Comparison of ENCODE assay signal across 8 cellular contexts in genomic region chr16:56847173-56847948, GRCh38. TPM values are rescaled to one million over a fixed set of nuclear protein-coding genes. Genes with fewer than 3 reads are reported as not detected.
DNase-seq lines count a peak whose midpoint lies in the region; ATAC-seq, FAIRE-seq and TF ChIP-seq lines count a peak whose summit lies in the region.

No MANE protein-coding gene starts in this region.

- H2AFZ ChIP-seq in astrocyte (ENCODE audit: low read depth, low read length): no peak overlapping the region

- H3K36me3 Mint-ChIP-seq in astrocyte (ENCODE audit: low read depth, unreplicated experiment): peaks cover 17% of the 10 kb centered on the region
- peaks cover 5 to 28% (median 15%) of the 10 kb centered on the region in 5 donors for H3K36me3 Mint-ChIP-seq in naive thymus-derived CD4-positive, alpha-beta T cell

- peak overlapping the region; percentile 27 for H3K27ac ChIP-seq in KOPT-K1 (ENCODE audit: low read depth, low read length, poor library complexity, severe bottlenecking)
- peak overlapping the region; percentile 82 for H3K27ac ChIP-seq in astrocyte (ENCODE audit: low read depth, low read length)
- peak overlapping the region; percentile 42 for H3K27ac ChIP-seq in naive thymus-derived CD4-positive, alpha-beta T cell (ENCODE audit: low read depth, low read length)

- H3K27ac Mint-ChIP-seq in astrocyte (ENCODE audit: unreplicated experiment): peak overlapping the region; percentile 8
- peak overlapping the region; percentile 67 to 88 (median 83) for H3K27ac Mint-ChIP-seq in naive thymus-derived CD4-positive, alpha-beta T cell

- H3K79me2 ChIP-seq in astrocyte (ENCODE audit: insufficient read depth, low read length): no peaks in the 10 kb centered on the region

- no peaks in the 10 kb centered on the region for H3K9me3 ChIP-seq in KOPT-K1 (ENCODE audit: insufficient read depth, low read length, poor library complexity, severe bottlenecking)
- H3K9me3 ChIP-seq in astrocyte (ENCODE audit: insufficient read depth, low read depth, low read length): no peaks in the 10 kb centered on the region
- no peaks in the 10 kb centered on the region for H3K9me3 ChIP-seq in naive thymus-derived CD4-positive, alpha-beta T cell (ENCODE audit: control insufficient read depth in 2 of 3, low read length in 3 of 3)

- no peaks in the 10 kb centered on the region for H4K20me1 ChIP-seq in astrocyte (ENCODE audit: insufficient read depth, low read length)

- H3K27me3 ChIP-seq in astrocyte (ENCODE audit: insufficient read depth, low read length): no peaks in the 10 kb centered on the region
- H3K27me3 ChIP-seq in naive thymus-derived CD4-positive, alpha-beta T cell (ENCODE audit: control insufficient read depth in 2 of 2, insufficient read depth in 2 of 2, low read length in 2 of 2): no peaks in the 10 kb centered on the region

- peaks cover 38% of the 10 kb centered on the region for H3K4me1 Mint-ChIP-seq in astrocyte (ENCODE audit: low read depth, unreplicated experiment)
- peaks cover 16 to 36% (median 25%) of the 10 kb centered on the region in 7 donors for H3K4me1 Mint-ChIP-seq in naive thymus-derived CD4-positive, alpha-beta T cell

- no peaks in the 10 kb centered on the region for H3K27me3 Mint-ChIP-seq in astrocyte (ENCODE audit: low read depth, unreplicated experiment)
- H3K27me3 Mint-ChIP-seq in naive thymus-derived CD4-positive, alpha-beta T cell: no peaks in the 10 kb centered on the region

- CTCF ChIA-PET in naive thymus-derived CD4-positive, alpha-beta T cell (lab: Charles Lee): no interaction called here

- intact Hi-C loops in naive thymus-derived CD4-positive, alpha-beta T cell (cut with micrococcal nuclease): no loop called here

- peak overlapping the region; percentile 57 for H3K4me2 ChIP-seq in astrocyte (ENCODE audit: low read length)

- no peak overlapping the region for H3K4me3 ChIP-seq in astrocyte (ENCODE audit: insufficient read depth, low read depth, low read length)
- H3K4me3 ChIP-seq in naive thymus-derived CD4-positive, alpha-beta T cell (ENCODE audit: low read length): no peak overlapping the region

- no peak for FAIRE-seq in astrocyte (lab: Jason Lieb, UNC)

- POLR2A ChIA-PET in naive thymus-derived CD4-positive, alpha-beta T cell (lab: Charles Lee): interaction anchor here (1.1 to 1.4 kb wide), 2 partner anchors 9 to 11 kb away, joined by 4 to 5 read pairs; no protein-coding TSS in a partner anchor

- H3K9ac ChIP-seq in astrocyte (ENCODE audit: low read length): no peak overlapping the region

- no peaks in the 10 kb centered on the region for H3K9me3 Mint-ChIP-seq in astrocyte (ENCODE audit: unreplicated experiment)
- peaks cover 0 to 7% (median 0%) of the 10 kb centered on the region in 11 donors for H3K9me3 Mint-ChIP-seq in naive thymus-derived CD4-positive, alpha-beta T cell

- ATAC-seq in naive thymus-derived CD4-positive, alpha-beta T cell: peak; percentile 65
- ATAC-seq in GM21526 (IDR thresholded peaks at IDR 0.05; ENCODE audit: low FRiP score, unreplicated experiment): no peak

- peaks cover 41% of the 10 kb centered on the region for H3K4me1 ChIP-seq in astrocyte (ENCODE audit: insufficient read depth, low read length)
- H3K4me1 ChIP-seq in naive thymus-derived CD4-positive, alpha-beta T cell (ENCODE audit: control insufficient read depth in 2 of 2, insufficient read depth in 2 of 2, low read length in 2 of 2): peaks cover 0 to 4% of the 10 kb centered on the region in 2 donors

- peaks cover 37% of the 10 kb centered on the region for H3K36me3 ChIP-seq in KOPT-K1 (ENCODE audit: insufficient read depth, low read length)
- peaks cover 7% of the 10 kb centered on the region for H3K36me3 ChIP-seq in astrocyte (ENCODE audit: insufficient read depth, low read length)
- peaks cover 0 to 21% (median 0%) of the 10 kb centered on the region in 3 experiments for H3K36me3 ChIP-seq in naive thymus-derived CD4-positive, alpha-beta T cell (ENCODE audit: control insufficient read depth in 2 of 3, insufficient read depth in 3 of 3, low read length in 3 of 3)

- no peak overlapping the region for H3K4me3 Mint-ChIP-seq in astrocyte (ENCODE audit: unreplicated experiment)
- H3K4me3 Mint-ChIP-seq in naive thymus-derived CD4-positive, alpha-beta T cell: peak overlapping the region in 6 of 10 donors; percentile 12 to 61 (median 44)

- peak; percentile 13 for DNase-seq in AG08395 (ENCODE audit: low spot score)
- no peak for DNase-seq in astrocyte (ENCODE audit: low read depth)
- DNase-seq in naive thymus-derived CD4-positive, alpha-beta T cell: peak in 4 of 9 donors; percentile 17 to 37 (median 26)
- no peak for DNase-seq in GF-D8 (lab: John Stamatoyannopoulos, UW)
- no peak for DNase-seq in NCI-H2171 treated with DMSO at 0.1 percent for 48 hours (lab: John Stamatoyannopoulos, UW)
- no peak for DNase-seq in NCI-H69 (lab: John Stamatoyannopoulos, UW)

- TF ChIP-seq CTCF in astrocyte (IDR thresholded peaks at IDR 0.05; ENCODE audit: insufficient read depth, low read depth, low read length): no peak

RNA-seq across cellular contexts. Expression of gene SLC12A3, which starts 17.6 kb away (rescaled TPM):
- total RNA-seq in astrocyte: 0.07 and 0.18 TPM in 2 replicates
- total RNA-seq in naive thymus-derived CD4-positive, alpha-beta T cell: under 1 TPM in 2 of 5 experiments, not detected in 3; 0.08 to 0.49 TPM
- not detected for polyA plus RNA-seq in naive thymus-derived CD4-positive, alpha-beta T cell

Comparison
In these comparisons a context has a peak if more than half of its experiments do, and no peak if none do; other contexts are left out.
1. H3K27ac ChIP-seq: peak in every context shown above with its lines; median percentile 82 in astrocyte; 42 in naive thymus-derived CD4-positive, alpha-beta T cell; 27 in KOPT-K1.